In the genomic region with DNA sequence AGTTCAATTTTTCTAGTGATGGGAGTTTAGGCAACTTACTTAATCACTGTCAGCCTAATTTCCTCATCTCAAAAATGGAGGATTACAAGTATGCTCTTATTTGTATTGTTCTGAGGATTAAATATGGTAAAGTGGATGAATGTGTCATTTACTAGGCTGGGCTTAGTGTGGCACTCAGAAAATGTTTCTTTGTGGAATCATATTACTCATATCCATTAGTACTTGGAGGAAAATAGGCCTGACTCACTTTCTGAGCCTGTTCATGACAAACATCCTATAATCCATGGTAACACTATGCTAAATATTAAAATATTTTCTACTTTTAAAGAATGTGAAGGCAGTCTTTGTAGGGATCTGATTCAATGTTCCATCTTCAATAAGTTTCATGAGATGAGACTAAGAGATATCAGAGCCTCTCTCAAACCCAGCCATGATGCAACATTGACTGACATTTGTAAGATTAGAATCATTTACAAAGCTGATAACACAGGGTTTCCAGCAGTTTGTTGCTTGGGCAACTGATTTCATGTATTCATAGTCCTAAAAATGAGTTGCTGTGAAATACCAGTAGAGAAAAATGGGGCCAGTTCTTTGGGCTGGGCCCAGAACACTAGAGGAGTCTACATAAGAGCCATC, we compare ENCODE assay signal across 1 cellular context.
TF ChIP-seq lines count a peak whose summit lies in the region.

No MANE protein-coding gene starts in this region.

TF ChIP-seq in IMR-90, 13 proteins besides CTCF, POLR2A, EP300 and RAD21 (continued from another document):
- TF ChIP-seq, protein P1, sequence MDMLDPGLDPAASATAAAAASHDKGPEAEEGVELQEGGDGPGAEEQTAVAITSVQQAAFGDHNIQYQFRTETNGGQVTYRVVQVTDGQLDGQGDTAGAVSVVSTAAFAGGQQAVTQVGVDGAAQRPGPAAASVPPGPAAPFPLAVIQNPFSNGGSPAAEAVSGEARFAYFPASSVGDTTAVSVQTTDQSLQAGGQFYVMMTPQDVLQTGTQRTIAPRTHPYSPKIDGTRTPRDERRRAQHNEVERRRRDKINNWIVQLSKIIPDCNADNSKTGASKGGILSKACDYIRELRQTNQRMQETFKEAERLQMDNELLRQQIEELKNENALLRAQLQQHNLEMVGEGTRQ (IDR thresholded peaks at IDR 0.05; ENCODE audit: low read depth, low read length) = no peak
- TF ChIP-seq, protein P2, sequence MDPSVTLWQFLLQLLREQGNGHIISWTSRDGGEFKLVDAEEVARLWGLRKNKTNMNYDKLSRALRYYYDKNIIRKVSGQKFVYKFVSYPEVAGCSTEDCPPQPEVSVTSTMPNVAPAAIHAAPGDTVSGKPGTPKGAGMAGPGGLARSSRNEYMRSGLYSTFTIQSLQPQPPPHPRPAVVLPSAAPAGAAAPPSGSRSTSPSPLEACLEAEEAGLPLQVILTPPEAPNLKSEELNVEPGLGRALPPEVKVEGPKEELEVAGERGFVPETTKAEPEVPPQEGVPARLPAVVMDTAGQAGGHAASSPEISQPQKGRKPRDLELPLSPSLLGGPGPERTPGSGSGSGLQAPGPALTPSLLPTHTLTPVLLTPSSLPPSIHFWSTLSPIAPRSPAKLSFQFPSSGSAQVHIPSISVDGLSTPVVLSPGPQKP (IDR thresholded peaks at IDR 0.05; ENCODE audit: borderline replicate concordance, low read depth, low read length) = no peak
- TF ChIP-seq CHD1 (IDR thresholded peaks at IDR 0.05; ENCODE audit: low read depth, low read length) (no peak), CEBPB (IDR thresholded peaks at IDR 0.05; ENCODE audit: low read depth, low read length) (no peak)
